24 cellular contexts compared by ENCODE assay signal in genomic region chrX:29082558-29082957, GRCh38.
"Had no signal": no experiment of that assay in that cellular context is flagged by ENCODE, and none has a peak within 500 bp of the region (broad histone marks: within the 10 kb centered on the region; RNA-seq: fewer than 3 reads in every experiment).

No MANE protein-coding gene starts in this region.

- H3K9me3 ChIP-seq: left ventricle myocardium inferior, sigmoid colon, testis, uterus had no signal

- H3K36me3 ChIP-seq: left ventricle myocardium inferior, sigmoid colon, uterus had no signal

- H3K9me3 Mint-ChIP-seq: brain; dendritic cell treated with granulocyte-macrophage colony-stimulating factor and Interleukin-4, amounts not matched to agents 40 ng/mL and 50 ng/mL, for 4 days; WTC11 had no signal

- H3K27me3 Mint-ChIP-seq: activated naive CD4-positive, alpha-beta T cell treated with anti-CD3 and anti-CD28 coated beads, Interleukin-2, amount 50 U/mL, for 24 hours; dendritic cell treated with granulocyte-macrophage colony-stimulating factor and Interleukin-4, amounts not matched to agents 40 ng/mL and 50 ng/mL, for 4 days; natural killer cell treated with Interleukin-12 subunit alpha and Interleukin-12 subunit beta and Interleukin-15 and Interleukin-18, amount 100 ng/mL, for 72 hours; progenitor cell of endocrine pancreas; stimulated activated naive B cell treated with anti-CD40 and anti-IgM and Interleukin-4, amounts not matched to agents 10 μg/mL and 1 μg/mL and 100 μg/mL, for 72 hours had no signal

- H3K27me3 ChIP-seq: sigmoid colon, testis, uterus had no signal

- DNase-seq: activated gamma-delta T cell treated with Interleukin-2 at 50 U/mL for 16 hours; activated T-cell treated with anti-CD3 and anti-CD28 coated beads, Interleukin-2, amount 50 U/mL, for 1 hour; aorta; caudate nucleus; effector CD4-positive, alpha-beta T cell; foreskin melanocyte; hippocampal formation; left ventricle myocardium inferior; retina; sigmoid colon; stimulated activated CD4-positive, alpha-beta T cell treated with anti-CD3 and anti-CD28 coated beads, Interleukin-15, amount 100 ng/mL, for 24 hours; stimulated activated CD8-positive, alpha-beta memory T cell treated with anti-CD3 and anti-CD28 coated beads, Interleukin-4, amount 100 ng/mL, for 48 hours; stimulated activated naive B cell treated with anti-CD40 and anti-IgM and Interleukin-4, amounts not matched to agents 10 μg/mL and 1 μg/mL and 100 μg/mL, for 72 hours; testis; trophoblast cell; uterus had no signal

- ATAC-seq: natural killer cell treated with Interleukin-12 subunit alpha and Interleukin-12 subunit beta and Interleukin-15 and Interleukin-18, amount 100 ng/mL, for 72 hours; stimulated activated naive B cell treated with anti-CD40 and anti-IgM and Interleukin-4, amounts not matched to agents 10 μg/mL and 1 μg/mL and 100 μg/mL, for 72 hours; WTC11 had no signal

- H3K36me3 Mint-ChIP-seq: activated naive CD4-positive, alpha-beta T cell treated with anti-CD3 and anti-CD28 coated beads, Interleukin-2, amount 50 U/mL, for 24 hours; brain; mesothelial cell of epicardium; stimulated activated naive B cell treated with anti-CD40 and anti-IgM and Interleukin-4, amounts not matched to agents 10 μg/mL and 1 μg/mL and 100 μg/mL, for 72 hours; WTC11 had no signal

- H3K4me3 Mint-ChIP-seq: activated naive CD4-positive, alpha-beta T cell treated with anti-CD3 and anti-CD28 coated beads, Interleukin-2, amount 50 U/mL, for 24 hours; brain; dendritic cell treated with granulocyte-macrophage colony-stimulating factor and Interleukin-4, amounts not matched to agents 40 ng/mL and 50 ng/mL, for 4 days; mesothelial cell of epicardium; natural killer cell treated with Interleukin-12 subunit alpha and Interleukin-12 subunit beta and Interleukin-15 and Interleukin-18, amount 100 ng/mL, for 72 hours; stimulated activated naive B cell treated with anti-CD40 and anti-IgM and Interleukin-4, amounts not matched to agents 10 μg/mL and 1 μg/mL and 100 μg/mL, for 72 hours; WTC11 had no signal

- H3K4me3 ChIP-seq: left ventricle myocardium inferior, sigmoid colon, smooth muscle cell, testis, uterus had no signal

- H3K4me1 ChIP-seq: sigmoid colon, testis, uterus had no signal

- H3K27ac Mint-ChIP-seq: activated naive CD4-positive, alpha-beta T cell treated with anti-CD3 and anti-CD28 coated beads, Interleukin-2, amount 50 U/mL, for 24 hours; brain; dendritic cell treated with granulocyte-macrophage colony-stimulating factor and Interleukin-4, amounts not matched to agents 40 ng/mL and 50 ng/mL, for 4 days; mesothelial cell of epicardium; natural killer cell treated with Interleukin-12 subunit alpha and Interleukin-12 subunit beta and Interleukin-15 and Interleukin-18, amount 100 ng/mL, for 72 hours; progenitor cell of endocrine pancreas; stimulated activated naive B cell treated with anti-CD40 and anti-IgM and Interleukin-4, amounts not matched to agents 10 μg/mL and 1 μg/mL and 100 μg/mL, for 72 hours; WTC11 had no signal

- H3K4me1 Mint-ChIP-seq: activated naive CD4-positive, alpha-beta T cell treated with anti-CD3 and anti-CD28 coated beads, Interleukin-2, amount 50 U/mL, for 24 hours; brain; mesothelial cell of epicardium; stimulated activated naive B cell treated with anti-CD40 and anti-IgM and Interleukin-4, amounts not matched to agents 10 μg/mL and 1 μg/mL and 100 μg/mL, for 72 hours had no signal

- H3K27ac ChIP-seq: left ventricle myocardium inferior, sigmoid colon, testis, uterus had no signal
